10 cellular contexts compared by ENCODE assay signal in the genomic region with DNA sequence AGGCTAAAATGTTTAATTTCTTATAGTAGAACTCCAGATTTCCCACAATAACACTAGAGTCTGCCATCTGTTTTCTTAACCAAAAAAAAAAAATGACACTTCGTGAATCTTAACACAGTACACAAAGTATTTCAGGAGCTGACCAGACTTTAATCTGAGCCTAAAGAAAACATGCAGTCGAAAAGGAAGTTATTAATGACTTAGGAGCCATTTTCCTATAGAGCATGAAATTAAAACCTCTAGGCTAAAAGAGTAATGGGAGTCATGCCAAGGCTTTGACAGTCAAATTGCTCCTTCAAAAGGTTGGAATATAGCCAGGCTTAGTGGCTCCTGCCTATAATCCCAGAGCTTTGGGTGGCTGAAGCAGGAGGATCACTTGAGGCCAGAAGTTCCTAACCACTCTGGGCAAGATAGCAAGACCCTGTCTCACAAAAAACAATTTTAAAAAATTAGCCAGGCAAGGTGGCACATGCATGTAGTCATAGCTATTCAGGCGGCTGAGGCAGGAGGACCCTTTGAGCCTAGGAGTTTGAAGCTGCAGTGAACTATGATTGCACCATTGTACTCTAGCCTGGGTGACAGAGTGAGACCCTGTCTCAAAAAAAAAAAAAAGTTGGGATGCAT. TPM values are rescaled to one million over a fixed set of nuclear protein-coding genes. Genes with fewer than 3 reads are reported as not detected.
DNase-seq lines count a peak whose midpoint lies in the region; ATAC-seq and TF ChIP-seq lines count a peak whose summit lies in the region.
"Had no signal": no experiment of that assay in that cellular context is flagged by ENCODE, and none has a peak within 500 bp of the region (broad histone marks: within the 10 kb centered on the region; RNA-seq: fewer than 3 reads in every experiment).

No MANE protein-coding gene starts in this region.

- H3K4me3 Mint-ChIP-seq in CD4-positive, CD25-positive, alpha-beta regulatory T cell, result no peak overlapping the region
- no peak overlapping the region for H3K4me3 Mint-ChIP-seq in T-helper 17 cell
- no peak overlapping the region for H3K4me3 Mint-ChIP-seq in activated CD8-positive, alpha-beta T cell treated with anti-CD3 and anti-CD28 coated beads for 36 hours

- no peaks in the 10 kb centered on the region for H3K4me1 ChIP-seq in CD4-positive, CD25-positive, alpha-beta regulatory T cell (ENCODE audit: control insufficient read depth, insufficient read depth, low read length, poor library complexity, severe bottlenecking)

- peaks cover 0 to 13% (median 4%) of the 10 kb centered on the region in 7 donors for H3K9me3 Mint-ChIP-seq in CD4-positive, CD25-positive, alpha-beta regulatory T cell
- H3K9me3 Mint-ChIP-seq in activated CD8-positive, alpha-beta T cell treated with anti-CD3 and anti-CD28 coated beads for 36 hours, result peaks cover 10% of the 10 kb centered on the region

- H3K36me3 ChIP-seq in CD4-positive, CD25-positive, alpha-beta regulatory T cell (ENCODE audit: control insufficient read depth, insufficient read depth, low read length), result no peaks in the 10 kb centered on the region

- H3K36me3 Mint-ChIP-seq in CD4-positive, CD25-positive, alpha-beta regulatory T cell, result peaks cover 27% of the 10 kb centered on the region
- H3K36me3 Mint-ChIP-seq in T-helper 17 cell (ENCODE audit: low read depth), result peaks cover 3% of the 10 kb centered on the region
- peaks cover 19% of the 10 kb centered on the region for H3K36me3 Mint-ChIP-seq in activated CD8-positive, alpha-beta T cell treated with anti-CD3 and anti-CD28 coated beads for 36 hours (ENCODE audit: low read depth)

- H3K27ac Mint-ChIP-seq in CD4-positive, CD25-positive, alpha-beta regulatory T cell, result peak overlapping the region in 2 of 3 donors; percentile 38 to 69
- peak overlapping the region; percentile 43 for H3K27ac Mint-ChIP-seq in T-helper 17 cell
- H3K27ac Mint-ChIP-seq in activated CD8-positive, alpha-beta T cell treated with anti-CD3 and anti-CD28 coated beads for 36 hours, result no peak overlapping the region

- CTCF ChIA-PET in activated CD8-positive, alpha-beta T cell treated with anti-CD3 and anti-CD28 coated beads for 36 hours (lab: Charles Lee), result interaction anchor here (1.6 kb wide), 1 partner anchor 13 kb away, joined by 3 read pairs; no protein-coding TSS in a partner anchor

- H3K27ac ChIP-seq in CD4-positive, CD25-positive, alpha-beta regulatory T cell (ENCODE audit: insufficient read depth, low read length, poor library complexity, severe bottlenecking), result no peak overlapping the region

- intact Hi-C loops in left colon (cut with DNase I, micrococcal nuclease), result no loop called here
- intact Hi-C loops in activated CD8-positive, alpha-beta T cell treated with anti-CD3 and anti-CD28 coated beads for 36 hours (cut with micrococcal nuclease), result no loop called here

- no peak overlapping the region for H3K4me3 ChIP-seq in CD4-positive, CD25-positive, alpha-beta regulatory T cell (ENCODE audit: low read depth, low read length)

- POLR2A ChIA-PET in activated CD8-positive, alpha-beta T cell treated with anti-CD3 and anti-CD28 coated beads for 36 hours (lab: Charles Lee), result no interaction called here

- ATAC-seq in CD4-positive, CD25-positive, alpha-beta regulatory T cell (ENCODE audit: low read depth in 2 of 2), result no peak
- no peak for ATAC-seq in T-helper 17 cell
- ATAC-seq in left colon, result peak; percentile 51
- ATAC-seq in activated CD8-positive, alpha-beta T cell treated with anti-CD3 and anti-CD28 coated beads for 36 hours, result no peak
- no peak for ATAC-seq in HG03520 (IDR thresholded peaks at IDR 0.05; ENCODE audit: unreplicated experiment)

- DNase-seq in CD4-positive, CD25-positive, alpha-beta regulatory T cell, result no peak
- DNase-seq in NCI-H1105 (lab: John Stamatoyannopoulos, UW), result peak; percentile 82
- DNase-seq in T-helper 17 cell, result no peak
- DNase-seq in left colon, result no peak
- no peak for DNase-seq in activated CD8-positive, alpha-beta T cell treated with anti-CD3 and anti-CD28 coated beads for 36 hours
- DNase-seq in GF-D8 (lab: John Stamatoyannopoulos, UW), result no peak
- no peak for DNase-seq in GM20000 (ENCODE audit: low spot score)
- DNase-seq: AML-193, glutamatergic neuron had no signal

- peaks cover 15 to 27% (median 24%) of the 10 kb centered on the region in 4 donors for H3K4me1 Mint-ChIP-seq in CD4-positive, CD25-positive, alpha-beta regulatory T cell
- peaks cover 18% of the 10 kb centered on the region for H3K4me1 Mint-ChIP-seq in T-helper 17 cell
- peaks cover 15% of the 10 kb centered on the region for H3K4me1 Mint-ChIP-seq in activated CD8-positive, alpha-beta T cell treated with anti-CD3 and anti-CD28 coated beads for 36 hours (ENCODE audit: low read depth)

- H3K27me3 Mint-ChIP-seq in CD4-positive, CD25-positive, alpha-beta regulatory T cell, result peaks cover 4% of the 10 kb centered on the region
- no peaks in the 10 kb centered on the region for H3K27me3 Mint-ChIP-seq in T-helper 17 cell
- H3K27me3 Mint-ChIP-seq in activated CD8-positive, alpha-beta T cell treated with anti-CD3 and anti-CD28 coated beads for 36 hours, result no peaks in the 10 kb centered on the region

- peaks cover 0 to 3% of the 10 kb centered on the region in 2 experiments for H3K9me3 ChIP-seq in CD4-positive, CD25-positive, alpha-beta regulatory T cell (ENCODE audit: control insufficient read depth in 2 of 2, low read length in 2 of 2)
- H3K9me3 ChIP-seq in T-helper 17 cell (ENCODE audit: control insufficient read depth, low read length, poor library complexity, severe bottlenecking), result no peaks in the 10 kb centered on the region

- H3K27me3 ChIP-seq in CD4-positive, CD25-positive, alpha-beta regulatory T cell (ENCODE audit: control insufficient read depth, insufficient read depth, low read length), result no peaks in the 10 kb centered on the region

- no peak for TF ChIP-seq CTCF in activated CD8-positive, alpha-beta T cell treated with anti-CD3 and anti-CD28 coated beads for 36 hours (IDR thresholded peaks at IDR 0.05)
- no peak for TF ChIP-seq CTCF in GM20000 (IDR thresholded peaks at IDR 0.05; ENCODE audit: extremely low read depth, missing control alignments)

RNA-seq across cellular contexts. Expression of gene MICU1, which starts 13.6 kb away (rescaled TPM):
- total RNA-seq in CD4-positive, CD25-positive, alpha-beta regulatory T cell, result 26.5 TPM
- 10 to 100 TPM; 20.2 to 29.6 (median 25.1) TPM for polyA plus RNA-seq in CD4-positive, CD25-positive, alpha-beta regulatory T cell
- total RNA-seq in T-helper 17 cell (10 to 100 TPM; 19.1 to 19.9 TPM), left colon (10 to 100 TPM; 48.9 to 54.1 TPM)
- total RNA-seq in activated CD8-positive, alpha-beta T cell treated with anti-CD3 and anti-CD28 coated beads for 36 hours, result 10 to 100 TPM; 29.9 to 31.0 TPM
